1 cellular context compared by ENCODE assay signal in genomic region chr6:140636698-140637402, GRCh38.
TF ChIP-seq lines count a peak whose summit lies in the region.

No MANE protein-coding gene starts in this region.

TF ChIP-seq in K562, 482 proteins besides CTCF, POLR2A, EP300 and RAD21 (continued from another document):
- TF ChIP-seq PBX2 (CRISPR knock-in tag; IDR thresholded peaks at IDR 0.05; ENCODE audit: low read depth) (no peak), PBX2 (tag; conservative IDR thresholded peaks at IDR 0.05; ENCODE audit: low read depth) (peak; percentile 50), MEIS2 (IDR thresholded peaks at IDR 0.05; ENCODE audit: partially characterized antibody) (peak; percentile 40), PHTF2 (CRISPR knock-in tag; IDR thresholded peaks at IDR 0.05) (no peak)
